In the genomic region with DNA sequence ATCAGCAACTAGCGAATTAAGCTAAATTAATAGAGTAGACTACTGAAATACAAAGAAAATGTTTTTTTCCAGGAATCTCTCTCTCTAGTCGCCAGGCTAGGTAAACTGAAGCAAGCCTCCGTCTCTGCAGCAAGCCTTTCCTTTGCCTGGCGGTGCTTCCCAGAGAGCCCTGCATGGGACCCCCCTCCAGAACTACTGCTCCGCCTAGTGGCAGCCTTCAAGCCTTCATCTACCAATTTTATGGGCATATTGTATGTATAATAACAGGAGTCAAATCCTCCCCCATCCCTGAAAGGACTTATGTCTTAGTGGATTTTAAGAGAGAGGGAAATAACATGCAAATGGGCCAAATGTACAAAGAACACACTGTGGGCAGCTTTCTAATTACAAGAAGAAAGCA, we compare ENCODE assay signal across 9 cellular contexts.
DNase-seq lines count a peak whose midpoint lies in the region; ATAC-seq and TF ChIP-seq lines count a peak whose summit lies in the region.
"Had no signal": no experiment of that assay in that cellular context is flagged by ENCODE, and none has a peak within 500 bp of the region (broad histone marks: within the 10 kb centered on the region; RNA-seq: fewer than 3 reads in every experiment).

No MANE protein-coding gene starts in this region.

- no peak for TF ChIP-seq POLR2A in HCT116 (IDR thresholded peaks at IDR 0.05; ENCODE audit: borderline replicate concordance, extremely low read depth, insufficient read depth, insufficient read length)

- H3K36me3 Mint-ChIP-seq in activated CD8-positive, alpha-beta memory T cell treated with anti-CD3 and anti-CD28 coated beads, Interleukin-2, amount 10 ng/mL, durations not matched to agents 7 days and 5 days, result no peaks in the 10 kb centered on the region

- RAD21 ChIA-PET in HCT116 (lab: Charles Lee; ENCODE audit: low non-redundant PET in 1 of 2, low total read pairs in 2 of 2, uncharacterized antibody in 2 of 2, unreplicated experiment in 2 of 2), result no interaction called here

- H3K4me3 Mint-ChIP-seq in activated CD8-positive, alpha-beta memory T cell treated with anti-CD3 and anti-CD28 coated beads, Interleukin-2, amount 10 ng/mL, durations not matched to agents 7 days and 5 days, result no peak overlapping the region

- H3K27me3 Mint-ChIP-seq in activated CD8-positive, alpha-beta memory T cell treated with anti-CD3 and anti-CD28 coated beads, Interleukin-2, amount 10 ng/mL, durations not matched to agents 7 days and 5 days, result peaks cover 4% of the 10 kb centered on the region

- peak; percentile 94 for ATAC-seq in HCT116
- ATAC-seq in activated CD8-positive, alpha-beta memory T cell treated with anti-CD3 and anti-CD28 coated beads, Interleukin-2, amount 10 ng/mL, durations not matched to agents 7 days and 5 days, result no peak
- ATAC-seq: activated CD4-positive, CD25-positive, alpha-beta regulatory T cell treated with anti-CD3 and anti-CD28 coated beads, Interleukin-2, amount 50 U/mL, for 24 hours had no signal

- H3K9me2 ChIP-seq in HCT116 (ENCODE audit: insufficient read depth), result no peaks in the 10 kb centered on the region

- H3K9ac ChIP-seq in HCT116 (ENCODE audit: low read length) (no peak overlapping the region), SK-N-MC (ENCODE audit: insufficient read length) (no peak overlapping the region)

- BruUV-seq in HCT116 (replicated peaks; lab: Mats Ljungman, UMichigan), result no TSS peak

- no peaks in the 10 kb centered on the region for H3K9me3 Mint-ChIP-seq in activated CD8-positive, alpha-beta memory T cell treated with anti-CD3 and anti-CD28 coated beads, Interleukin-2, amount 10 ng/mL, durations not matched to agents 7 days and 5 days (ENCODE audit: low read depth)

- no peak overlapping the region for H3K27ac Mint-ChIP-seq in activated CD8-positive, alpha-beta memory T cell treated with anti-CD3 and anti-CD28 coated beads, Interleukin-2, amount 10 ng/mL, durations not matched to agents 7 days and 5 days

- DNase-seq in HCT116 (ENCODE audit: low read depth, low spot score) (peak; percentile 24), SK-N-MC (ENCODE audit: low read depth, low spot score) (peak; percentile 18), iPS-NIHi11 (ENCODE audit: low spot score) (peak; percentile 68), activated gamma-delta T cell (lab: John Stamatoyannopoulos, UW) (no peak), cortex of kidney (lab: John Stamatoyannopoulos, UW) (no peak), NCI-H1105 treated with DMSO at 0.1 percent for 48 hours (lab: John Stamatoyannopoulos, UW) (no peak)
- DNase-seq in activated CD8-positive, alpha-beta memory T cell treated with anti-CD3 and anti-CD28 coated beads, Interleukin-2, amount 10 ng/mL, durations not matched to agents 7 days and 5 days, result no peak

- intact Hi-C loops in HCT116 (cut with micrococcal nuclease), result loop anchor here (2.0 to 10.0 kb wide), 2 partner anchors 384 to 536 kb away; no protein-coding TSS in a partner anchor

- no peak overlapping the region for H2AFZ ChIP-seq in HCT116 (ENCODE audit: low read depth, low read length, poor library complexity, severe bottlenecking)

- POLR2A ChIA-PET in HCT116 (lab: Charles Lee), result no interaction called here

- no peak overlapping the region for H3K4me2 ChIP-seq in HCT116 (ENCODE audit: low read length)

- H3K9me3 ChIP-seq in HCT116 (ENCODE audit: control insufficient read depth in 1 of 2, insufficient read depth in 1 of 2, low read depth in 1 of 2, low read length in 2 of 2) (no peaks in the 10 kb centered on the region), SK-N-MC (ENCODE audit: low read depth, low read length) (no peaks in the 10 kb centered on the region)

- CTCF ChIA-PET in HCT116 (lab: Charles Lee), result no interaction called here
- CTCF ChIA-PET in activated CD8-positive, alpha-beta memory T cell treated with anti-CD3 and anti-CD28 coated beads, Interleukin-2, amount 10 ng/mL, durations not matched to agents 7 days and 5 days (lab: Charles Lee), result no interaction called here

- TF ChIP-seq CTCF in C4-2B (conservative IDR thresholded peaks at IDR 0.05) (peak; percentile 83), HCT116 (IDR thresholded peaks at IDR 0.05 in 2 of 3, conservative IDR thresholded peaks at IDR 0.05 in 1 of 3; ENCODE audit: borderline replicate concordance in 1 of 3, insufficient read depth in 1 of 3, low read depth in 2 of 3, low read length in 2 of 3) (peak; percentile 29 to 70 (median 68); a peak in 5 of 6 replicates)

- H4K20me1 ChIP-seq in HCT116 (ENCODE audit: insufficient read depth), result no peaks in the 10 kb centered on the region

- no peaks in the 10 kb centered on the region for H3K79me2 ChIP-seq in HCT116 (ENCODE audit: insufficient read depth, low read length)

- H3K4me3 ChIP-seq in HCT116 (replicated peaks in 1 of 2; ENCODE audit: low read depth in 1 of 2, low read length in 2 of 2) (no peak overlapping the region), SK-N-MC (no peak overlapping the region)

- TF ChIP-seq RAD21 in HCT116 (IDR thresholded peaks at IDR 0.05; ENCODE audit: low read depth), result peak; percentile 49

- H3K27ac ChIP-seq in C4-2B (no peak overlapping the region), HCT116 (ENCODE audit: low read depth, low read length) (no peak overlapping the region), SK-N-MC (no peak overlapping the region)

- H3K4me1 Mint-ChIP-seq in activated CD8-positive, alpha-beta memory T cell treated with anti-CD3 and anti-CD28 coated beads, Interleukin-2, amount 10 ng/mL, durations not matched to agents 7 days and 5 days, result no peaks in the 10 kb centered on the region

- no peaks in the 10 kb centered on the region for H3K36me3 ChIP-seq in HCT116 (ENCODE audit: control insufficient read depth in 1 of 2, insufficient read depth in 2 of 2, low read length in 2 of 2)
- no peaks in the 10 kb centered on the region for H3K36me3 ChIP-seq in SK-N-MC (ENCODE audit: insufficient read depth, low read length)

- peaks cover 32% of the 10 kb centered on the region for H3K27me3 ChIP-seq in HCT116 (ENCODE audit: insufficient read depth, low read length)

- no peaks in the 10 kb centered on the region for H3K4me1 ChIP-seq in HCT116 (ENCODE audit: control insufficient read depth in 1 of 2, insufficient read depth in 2 of 2, low read length in 2 of 2)

TF ChIP-seq in HCT116, 20 proteins besides CTCF, POLR2A, EP300 and RAD21:
- no peak for TF ChIP-seq TCF7L2 (IDR thresholded peaks at IDR 0.05; ENCODE audit: borderline replicate concordance, extremely low read depth, insufficient read depth, insufficient read length)
- TF ChIP-seq JUND (IDR thresholded peaks at IDR 0.05), result no peak
TF ChIP-seq in HCT116: peak in this region for 0.

Comparison
In these comparisons a context has a peak if more than half of its experiments do, and no peak if none do; other contexts are left out.
1. DNase-seq: peak in HCT116 (single experiment), SK-N-MC (single experiment) and iPS-NIHi11 (single experiment); none in activated CD8-positive, alpha-beta memory T cell treated with anti-CD3 and anti-CD28 coated beads, Interleukin-2, amount 10 ng/mL, durations not matched to agents 7 days and 5 days (single experiment), activated gamma-delta T cell (single experiment), cortex of kidney (single experiment) and NCI-H1105 treated with DMSO at 0.1 percent for 48 hours (single experiment).